Comparison of ENCODE assay signal across 16 cellular contexts in genomic region chr18:48678237-48679115, GRCh38.
DNase-seq lines count a peak whose midpoint lies in the region; ATAC-seq and TF ChIP-seq lines count a peak whose summit lies in the region.
"Had no signal": no experiment of that assay in that cellular context is flagged by ENCODE, and none has a peak within 500 bp of the region (broad histone marks: within the 10 kb centered on the region; RNA-seq: fewer than 3 reads in every experiment).

No MANE protein-coding gene starts in this region.

- DNase-seq in heart right ventricle (no peak), right atrium auricular region (ENCODE audit: low spot score) (no peak), RWPE2 (ENCODE audit: low spot score) (peak; percentile 33), chondrocyte (ENCODE audit: low spot score) (peak; percentile 60), spleen (peak; percentile 67), retina (no peak), SK-N-DZ (ENCODE audit: low spot score) (no peak)
- DNase-seq in activated naive CD4-positive, alpha-beta T cell treated with anti-CD3 and anti-CD28 coated beads, Interleukin-2, amount 10 ng/mL, durations not matched to agents 7 days and 5 days = no peak
- DNase-seq: COR-L47, MM.1S, NCI-H1105, NCI-H1694, NCI-H510A treated with DMSO at 0.1 percent for 48 hours, NCI-H82, PC-9 had no signal

- H3K27me3 ChIP-seq in heart right ventricle = no peaks in the 10 kb centered on the region
- no peaks in the 10 kb centered on the region for H3K27me3 ChIP-seq in right atrium auricular region
- H3K27me3 ChIP-seq in RWPE2 (ENCODE audit: insufficient read depth, poor library complexity, severe bottlenecking) = no peaks in the 10 kb centered on the region
- no peaks in the 10 kb centered on the region for H3K27me3 ChIP-seq in spleen (replicated peaks in 1 of 7)

- peak overlapping the region; percentile 51 for H3K27ac Mint-ChIP-seq in chondrocyte (ENCODE audit: unreplicated experiment)
- no peak overlapping the region for H3K27ac Mint-ChIP-seq in activated naive CD4-positive, alpha-beta T cell treated with anti-CD3 and anti-CD28 coated beads, Interleukin-2, amount 10 ng/mL, durations not matched to agents 7 days and 5 days

- H3K36me3 ChIP-seq in heart right ventricle (peaks cover 0 to 11% (median 0%) of the 10 kb centered on the region in 9 donors), right atrium auricular region (no peaks in the 10 kb centered on the region), RWPE2 (ENCODE audit: low read depth) (no peaks in the 10 kb centered on the region), spleen (peaks cover 0 to 7% (median 0%) of the 10 kb centered on the region in 6 donors)

- H3K27me3 Mint-ChIP-seq in chondrocyte (ENCODE audit: low read depth) = no peaks in the 10 kb centered on the region
- H3K27me3 Mint-ChIP-seq in activated naive CD4-positive, alpha-beta T cell treated with anti-CD3 and anti-CD28 coated beads, Interleukin-2, amount 10 ng/mL, durations not matched to agents 7 days and 5 days = no peaks in the 10 kb centered on the region

- 76 to 78% methylated on average over 16 of the region's 16 CpGs for WGBS in heart right ventricle, 2 donors
- 76 to 83% (median 81%) methylated on average over 16 of the region's 16 CpGs for WGBS in spleen, 5 donors

- intact Hi-C loops in heart right ventricle (cut with DNase I) (loop anchor here in 9 of 10 donors (5.0 to 10.0 kb wide), 17 partner anchors 96 to 1176 kb away; partner anchors contain the start of gene SMAD7 (in 2 of the 9)), spleen (cut with DNase I; ENCODE audit: low total_unique reads) (loop anchor here (10.0 kb wide), 4 partner anchors 366 to 736 kb away; no protein-coding TSS in a partner anchor)

- TF ChIP-seq POLR2A in spleen (IDR thresholded peaks at IDR 0.05) = no peak

- no peaks in the 10 kb centered on the region for H3K9me3 Mint-ChIP-seq in chondrocyte (ENCODE audit: low read depth)
- H3K9me3 Mint-ChIP-seq in activated naive CD4-positive, alpha-beta T cell treated with anti-CD3 and anti-CD28 coated beads, Interleukin-2, amount 10 ng/mL, durations not matched to agents 7 days and 5 days = no peaks in the 10 kb centered on the region
- H3K9me3 Mint-ChIP-seq: CD14-positive monocyte had no signal

- H3K4me1 ChIP-seq in heart right ventricle (peaks cover 19 to 98% (median 82%) of the 10 kb centered on the region in 9 donors), right atrium auricular region (peaks cover 0 to 74% of the 10 kb centered on the region in 2 donors), RWPE2 (ENCODE audit: insufficient read depth, poor library complexity, severe bottlenecking) (no peaks in the 10 kb centered on the region), spleen (peaks cover 4 to 56% (median 28%) of the 10 kb centered on the region in 6 donors)

- H3K4me3 Mint-ChIP-seq in chondrocyte (ENCODE audit: unreplicated experiment) = no peak overlapping the region
- no peak overlapping the region for H3K4me3 Mint-ChIP-seq in activated naive CD4-positive, alpha-beta T cell treated with anti-CD3 and anti-CD28 coated beads, Interleukin-2, amount 10 ng/mL, durations not matched to agents 7 days and 5 days
- H3K4me3 Mint-ChIP-seq: CD14-positive monocyte had no signal

- peaks cover 54% of the 10 kb centered on the region for H3K4me1 Mint-ChIP-seq in chondrocyte (ENCODE audit: low read depth)
- peaks cover 5% of the 10 kb centered on the region for H3K4me1 Mint-ChIP-seq in activated naive CD4-positive, alpha-beta T cell treated with anti-CD3 and anti-CD28 coated beads, Interleukin-2, amount 10 ng/mL, durations not matched to agents 7 days and 5 days

- CTCF ChIA-PET in activated naive CD4-positive, alpha-beta T cell treated with anti-CD3 and anti-CD28 coated beads, Interleukin-2, amount 10 ng/mL, durations not matched to agents 7 days and 5 days (lab: Charles Lee) = interaction anchor here (0.7 to 1.1 kb wide), 3 partner anchors 343 to 560 kb away, joined by 3 to 5 read pairs (median 4); no protein-coding TSS in a partner anchor

- H3K27ac ChIP-seq in heart right ventricle (peak overlapping the region in 8 of 10 donors; percentile 48 to 93 (median 69)), right atrium auricular region (no peak overlapping the region), RWPE2 (ENCODE audit: poor library complexity, severe bottlenecking) (no peak overlapping the region), spleen (no peak overlapping the region)
- H3K27ac ChIP-seq: PC-9 had no signal

- ATAC-seq in heart right ventricle (no peak), RWPE2 (ENCODE audit: low read depth) (no peak)

- H3K4me3 ChIP-seq in heart right ventricle (no peak overlapping the region), right atrium auricular region (no peak overlapping the region), RWPE2 (ENCODE audit: severe bottlenecking) (no peak overlapping the region), spleen (no peak overlapping the region)
- H3K4me3 ChIP-seq: PC-9 had no signal

- TF ChIP-seq CTCF in heart right ventricle (IDR thresholded peaks at IDR 0.05) = no peak
- TF ChIP-seq CTCF in right atrium auricular region (IDR thresholded peaks at IDR 0.05) = no peak
- no peak for TF ChIP-seq CTCF in RWPE2 (IDR thresholded peaks at IDR 0.05; ENCODE audit: poor library complexity, severe bottlenecking)
- no peak for TF ChIP-seq CTCF in chondrocyte (IDR thresholded peaks at IDR 0.05)
- TF ChIP-seq CTCF in spleen (IDR thresholded peaks at IDR 0.05 in 8 of 11, conservative IDR thresholded peaks at IDR 0.05 in 3 of 11) = no peak

- H3K9me3 ChIP-seq in heart right ventricle = no peaks in the 10 kb centered on the region
- no peaks in the 10 kb centered on the region for H3K9me3 ChIP-seq in right atrium auricular region
- H3K9me3 ChIP-seq in RWPE2 (ENCODE audit: severe bottlenecking) = no peaks in the 10 kb centered on the region
- H3K9me3 ChIP-seq in spleen = no peaks in the 10 kb centered on the region

- peaks cover 7% of the 10 kb centered on the region for H3K36me3 Mint-ChIP-seq in chondrocyte (ENCODE audit: low read depth)
- H3K36me3 Mint-ChIP-seq in activated naive CD4-positive, alpha-beta T cell treated with anti-CD3 and anti-CD28 coated beads, Interleukin-2, amount 10 ng/mL, durations not matched to agents 7 days and 5 days = no peaks in the 10 kb centered on the region

Comparison
In these comparisons a context has a peak if more than half of its experiments do, and no peak if none do; other contexts are left out.
1. H3K27ac ChIP-seq: peak in heart right ventricle (8 of 10); none in right atrium auricular region (0 of 2), RWPE2 (single experiment) and spleen (0 of 8).
2. DNase-seq: peak in RWPE2 (single experiment), chondrocyte (single experiment) and spleen (single experiment); none in heart right ventricle (0 of 2), right atrium auricular region (single experiment), activated naive CD4-positive, alpha-beta T cell treated with anti-CD3 and anti-CD28 coated beads, Interleukin-2, amount 10 ng/mL, durations not matched to agents 7 days and 5 days (single experiment), retina (single experiment) and SK-N-DZ (single experiment).